In the genomic region with DNA sequence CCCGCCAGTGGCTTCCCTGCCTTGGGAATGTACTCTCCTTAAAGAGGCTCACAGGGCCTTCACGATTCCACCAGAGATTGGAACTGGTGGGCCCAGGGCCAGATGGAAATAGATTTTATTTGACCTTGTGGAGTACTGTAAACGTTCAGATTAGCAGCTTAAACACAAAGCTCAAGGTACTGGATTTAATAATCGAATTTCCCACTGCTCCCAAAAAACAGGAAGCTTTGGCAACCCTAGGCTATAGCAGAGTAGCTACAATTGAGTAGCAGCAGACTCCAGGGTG, we compare ENCODE assay signal across 1 cellular context.
TF ChIP-seq lines count a peak whose summit lies in the region.

No MANE protein-coding gene starts in this region.

TF ChIP-seq in IMR-90, 13 proteins besides CTCF, POLR2A, EP300 and RAD21:
- no peak for TF ChIP-seq MAZ (IDR thresholded peaks at IDR 0.05; ENCODE audit: borderline replicate concordance, low read depth, low read length)
- no peak for TF ChIP-seq MAFK (IDR thresholded peaks at IDR 0.05; ENCODE audit: low read depth, low read length)
- no peak for TF ChIP-seq MXI1 (IDR thresholded peaks at IDR 0.05; ENCODE audit: borderline replicate concordance, low read depth, low read length)
- no peak for TF ChIP-seq CEBPB (IDR thresholded peaks at IDR 0.05; ENCODE audit: low read depth, low read length)
- TF ChIP-seq CHD1 (IDR thresholded peaks at IDR 0.05; ENCODE audit: low read depth, low read length) = no peak
- TF ChIP-seq, protein P1, sequence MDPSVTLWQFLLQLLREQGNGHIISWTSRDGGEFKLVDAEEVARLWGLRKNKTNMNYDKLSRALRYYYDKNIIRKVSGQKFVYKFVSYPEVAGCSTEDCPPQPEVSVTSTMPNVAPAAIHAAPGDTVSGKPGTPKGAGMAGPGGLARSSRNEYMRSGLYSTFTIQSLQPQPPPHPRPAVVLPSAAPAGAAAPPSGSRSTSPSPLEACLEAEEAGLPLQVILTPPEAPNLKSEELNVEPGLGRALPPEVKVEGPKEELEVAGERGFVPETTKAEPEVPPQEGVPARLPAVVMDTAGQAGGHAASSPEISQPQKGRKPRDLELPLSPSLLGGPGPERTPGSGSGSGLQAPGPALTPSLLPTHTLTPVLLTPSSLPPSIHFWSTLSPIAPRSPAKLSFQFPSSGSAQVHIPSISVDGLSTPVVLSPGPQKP (IDR thresholded peaks at IDR 0.05; ENCODE audit: borderline replicate concordance, low read depth, low read length) = no peak
- no peak for TF ChIP-seq RFX5 (IDR thresholded peaks at IDR 0.05; ENCODE audit: low read depth, low read length)
TF ChIP-seq in IMR-90: peak in this region for 0.
